In the genomic region with DNA sequence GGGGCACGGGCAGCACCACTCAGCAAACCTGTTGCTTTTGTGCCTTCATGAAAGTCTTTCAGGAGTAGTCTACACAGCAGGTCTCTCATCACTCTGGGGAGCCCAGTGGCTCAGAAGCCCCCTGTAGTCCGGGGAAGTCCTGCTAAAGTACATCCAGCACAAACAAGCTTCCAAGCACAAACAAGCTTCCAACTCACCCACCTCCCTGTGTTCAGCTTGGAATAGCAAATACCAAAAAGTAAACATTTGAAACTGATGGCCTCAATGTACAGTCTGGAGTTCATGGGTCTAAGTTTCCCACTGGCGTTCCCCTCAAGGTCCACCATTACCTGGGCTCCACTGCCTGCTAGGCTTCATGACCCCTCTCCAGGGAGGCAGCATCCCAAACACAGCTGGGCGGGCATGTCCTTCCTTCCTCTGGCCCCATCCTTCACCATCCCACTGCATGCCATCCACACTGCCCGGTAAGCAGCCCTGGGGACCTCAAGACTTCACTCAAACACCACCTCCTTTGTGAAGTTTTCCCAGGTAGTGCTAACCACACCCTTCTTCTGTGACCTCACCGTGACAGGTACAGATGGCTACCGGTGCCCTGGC, we compare ENCODE assay signal across 25 cellular contexts.
"Had no signal": no experiment of that assay in that cellular context is flagged by ENCODE, and none has a peak within 500 bp of the region (broad histone marks: within the 10 kb centered on the region; RNA-seq: fewer than 3 reads in every experiment).

No MANE protein-coding gene starts in this region.

- H3K4me1 ChIP-seq: parathyroid adenoma, prostate gland had no signal

- ATAC-seq: esophagus mucosa; foreskin keratinocyte; gastroesophageal sphincter; heart left ventricle; left lobe of liver; mucosa of descending colon; natural killer cell treated with Interleukin-12 subunit alpha and Interleukin-12 subunit beta and Interleukin-15 and Interleukin-18, amount 100 ng/mL, for 72 hours; stimulated activated memory B cell treated with anti-CD40 and anti-IgM and Interleukin-4, amounts not matched to agents 10 μg/mL and 1 μg/mL and 100 μg/mL, for 72 hours had no signal

- H3K9me3 ChIP-seq: gastroesophageal sphincter, heart left ventricle, mucosa of descending colon, neutrophil, prostate gland, right atrium auricular region, spleen, vagina had no signal

- DNase-seq: cortex of kidney; effector CD8-positive, alpha-beta T cell; endodermal cell; foreskin keratinocyte; heart left ventricle; kidney; mucosa of descending colon; naive B cell; spleen; stimulated activated CD4-positive, alpha-beta T cell treated with anti-CD3 and anti-CD28 coated beads, Interleukin-4, amount 100 ng/mL, for 4 hours; trophoblast cell had no signal

- H3K27ac ChIP-seq: epithelial cell of prostate, foreskin keratinocyte, gastroesophageal sphincter, heart left ventricle, hepatocyte, neutrophil, parathyroid adenoma, prostate gland, right atrium auricular region, skin epidermis, spleen, vagina had no signal

- H3K4me3 ChIP-seq: gastroesophageal sphincter, heart left ventricle, hepatocyte, lung, mucosa of descending colon, prostate gland, right atrium auricular region, skin epidermis, spleen, vagina had no signal

- H3K9ac ChIP-seq: parathyroid adenoma had no signal

- H3K27me3 ChIP-seq: foreskin keratinocyte, gastroesophageal sphincter, heart left ventricle, hepatocyte, neutrophil, right atrium auricular region, spleen, vagina had no signal

- H3K4me2 ChIP-seq: hepatocyte had no signal

- H3K36me3 ChIP-seq: gastroesophageal sphincter, heart left ventricle, neutrophil, prostate gland, right atrium auricular region, spleen, vagina had no signal

- H2AFZ ChIP-seq: hepatocyte, parathyroid adenoma had no signal
